In the genomic region with DNA sequence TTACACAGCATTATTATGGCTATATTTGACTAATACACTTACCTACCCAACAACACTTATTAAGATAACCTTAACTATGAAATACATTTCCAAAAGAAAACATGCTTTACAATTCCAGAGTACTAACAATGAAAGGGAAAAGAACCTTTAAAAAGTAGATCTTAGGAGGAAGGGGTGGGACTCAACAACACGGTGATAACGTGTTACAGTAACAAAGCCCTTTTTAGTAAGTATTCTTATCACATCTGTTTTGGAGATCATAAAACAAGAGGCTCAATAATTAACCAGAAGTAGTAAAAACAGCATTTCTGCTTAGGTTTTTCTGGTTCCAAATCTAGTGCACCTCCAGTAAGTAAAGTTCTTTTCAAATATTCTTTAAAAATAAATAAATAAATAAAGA, we compare ENCODE assay signal across 39 cellular contexts.
"Had no signal": no experiment of that assay in that cellular context is flagged by ENCODE, and none has a peak within 500 bp of the region (broad histone marks: within the 10 kb centered on the region; RNA-seq: fewer than 3 reads in every experiment).

No MANE protein-coding gene starts in this region.

- H3K27ac Mint-ChIP-seq: activated naive CD4-positive, alpha-beta T cell treated with anti-CD3 and anti-CD28 coated beads for 36 hours; activated naive CD4-positive, alpha-beta T cell treated with anti-CD3 and anti-CD28 coated beads, Interleukin-2, amount 10 ng/mL, durations not matched to agents 7 days and 5 days; activated naive CD4-positive, alpha-beta T cell treated with anti-CD3 and anti-CD28 coated beads, Interleukin-2, amount 50 U/mL, for 24 hours; activated naive CD4-positive, alpha-beta T cell treated with anti-CD3 and anti-CD28 coated beads, Interleukin-2, amount 50 U/mL, for 72 hours; activated naive CD8-positive, alpha-beta T cell; activated naive CD8-positive, alpha-beta T cell treated with anti-CD3 and anti-CD28 coated beads for 36 hours; activated naive CD8-positive, alpha-beta T cell treated with anti-CD3 and anti-CD28 coated beads, Interleukin-2, amount 10 ng/mL, durations not matched to agents 7 days and 5 days; activated naive CD8-positive, alpha-beta T cell treated with anti-CD3 and anti-CD28 coated beads, Interleukin-2, amount 50 U/mL, for 24 hours; activated T-cell treated with anti-CD3 and anti-CD28 coated beads, Interleukin-2, amount 50 U/mL, for 24 hours; activated T-cell treated with anti-CD3 and anti-CD28 coated beads, Interleukin-2, amount 50 U/mL, for 72 hours; activated T-helper 1 cell treated with anti-CD3 and anti-CD28 coated beads, Interleukin-12 subunit alpha, Interleukin-12 subunit beta, Interleukin-2, Interleukin-4 antibody, amounts not matched to agents 30 ng/mL and 10 ng/mL and 1 ng/mL, durations not matched to agents 14 hours and 24 hours and 36 hours; activated T-helper 17 cell treated with anti-CD3 and anti-CD28 coated beads, Interleukin-2, amount 50 U/mL, for 72 hours; activated T-helper 2 cell treated with anti-CD3 and anti-CD28 coated beads, Interferon-gamma antibody, Interleukin-2, Interleukin-4, amounts not matched to agents 10 μg/mL and 5 μg/mL and 100 μg/mL, durations not matched to agents 14 hours and 24 hours and 36 hours had no signal

- H3K9me3 Mint-ChIP-seq: activated naive CD4-positive, alpha-beta T cell treated with anti-CD3 and anti-CD28 coated beads, Interleukin-2, amount 10 ng/mL, durations not matched to agents 7 days and 5 days; activated naive CD4-positive, alpha-beta T cell treated with anti-CD3 and anti-CD28 coated beads, Interleukin-2, amount 50 U/mL, for 24 hours; activated naive CD8-positive, alpha-beta T cell treated with anti-CD3 and anti-CD28 coated beads, Interleukin-2, amount 10 ng/mL, durations not matched to agents 7 days and 5 days; activated T-helper 1 cell treated with anti-CD3 and anti-CD28 coated beads, Interleukin-12 subunit alpha, Interleukin-12 subunit beta, Interleukin-2, Interleukin-4 antibody, amounts not matched to agents 30 ng/mL and 10 ng/mL and 1 ng/mL, durations not matched to agents 14 hours and 24 hours and 36 hours; activated T-helper 2 cell treated with anti-CD3 and anti-CD28 coated beads, Interferon-gamma antibody, Interleukin-2, Interleukin-4, amounts not matched to agents 10 μg/mL and 5 μg/mL and 100 μg/mL, durations not matched to agents 14 hours and 24 hours and 36 hours had no signal

- H3K36me3 Mint-ChIP-seq: activated naive CD4-positive, alpha-beta T cell treated with anti-CD3 and anti-CD28 coated beads, Interleukin-2, amount 10 ng/mL, durations not matched to agents 7 days and 5 days; activated naive CD4-positive, alpha-beta T cell treated with anti-CD3 and anti-CD28 coated beads, Interleukin-2, amount 50 U/mL, for 24 hours; activated naive CD4-positive, alpha-beta T cell treated with anti-CD3 and anti-CD28 coated beads, Interleukin-2, amount 50 U/mL, for 72 hours; activated naive CD8-positive, alpha-beta T cell; activated naive CD8-positive, alpha-beta T cell treated with anti-CD3 and anti-CD28 coated beads for 36 hours; activated naive CD8-positive, alpha-beta T cell treated with anti-CD3 and anti-CD28 coated beads, Interleukin-2, amount 10 ng/mL, durations not matched to agents 7 days and 5 days had no signal

- H3K27ac ChIP-seq: adrenal gland, ascending aorta, body of pancreas, brain microvascular endothelial cell, breast epithelium, cardiac muscle cell had no signal

- H3K4me3 ChIP-seq: adrenal gland, ascending aorta, body of pancreas, breast epithelium, cardiac muscle cell had no signal

- DNase-seq: activated effector memory CD4-positive, alpha-beta T cell treated with anti-CD3 and anti-CD28 coated beads, Interleukin-2, amount 50 U/mL, for 16 hours; activated effector memory CD4-positive, alpha-beta T cell treated with Interleukin-2 at 50 U/mL for 16 hours; activated gamma-delta T cell; activated gamma-delta T cell treated with Interleukin-2 at 50 U/mL for 16 hours; activated naive CD4-positive, alpha-beta T cell; activated naive CD4-positive, alpha-beta T cell treated with anti-CD3 and anti-CD28 coated beads for 36 hours; activated naive CD4-positive, alpha-beta T cell treated with anti-CD3 and anti-CD28 coated beads, Interleukin-2, amount 10 ng/mL, durations not matched to agents 7 days and 5 days; activated naive CD4-positive, alpha-beta T cell treated with anti-CD3 and anti-CD28 coated beads, Interleukin-2, amount 50 U/mL, for 16 hours; activated naive CD4-positive, alpha-beta T cell treated with Interleukin-2 at 50 U/mL for 16 hours; activated naive CD8-positive, alpha-beta T cell treated with anti-CD3 and anti-CD28 coated beads for 36 hours; activated naive CD8-positive, alpha-beta T cell treated with anti-CD3 and anti-CD28 coated beads, Interleukin-2, amount 10 ng/mL, durations not matched to agents 7 days and 5 days; activated naive CD8-positive, alpha-beta T cell treated with anti-CD3 and anti-CD28 coated beads, Interleukin-2, amount 50 U/mL, for 24 hours; activated T-cell treated with anti-CD3 and anti-CD28 coated beads for 4 hours; activated T-cell treated with anti-CD3 and anti-CD28 coated beads, Interleukin-2, amount 50 U/mL, for 1 hour; activated T-cell treated with anti-CD3 and anti-CD28 coated beads, Interleukin-2, amount 50 U/mL, for 24 hours; activated T-cell treated with anti-CD3 and anti-CD28 coated beads, Interleukin-2, amount 50 U/mL, for 4 hours; activated T-cell treated with anti-CD3 and anti-CD28 coated beads, Interleukin-2, amount 50 U/mL, for 48 hours; activated T-cell treated with anti-CD3 and anti-CD28 coated beads, Interleukin-2, amount 50 U/mL, for 72 hours; adrenal gland; amniotic stem cell; amygdala; anterior cingulate cortex; aorta; body of pancreas; brain microvascular endothelial cell; caudate nucleus; central memory CD4-positive, alpha-beta T cell; cerebellar nuclear complex had no signal

- ATAC-seq: activated naive CD4-positive, alpha-beta T cell treated with anti-CD3 and anti-CD28 coated beads, Interleukin-2, amount 50 U/mL, for 72 hours; activated naive CD8-positive, alpha-beta T cell treated with anti-CD3 and anti-CD28 coated beads, Interleukin-2, amount 50 U/mL, for 24 hours; activated T-cell treated with anti-CD3 and anti-CD28 coated beads, Interleukin-2, amount 50 U/mL, for 4 hours; activated T-cell treated with anti-CD3 and anti-CD28 coated beads, Interleukin-2, amount 50 U/mL, for 72 hours; activated T-helper 17 cell treated with anti-CD3 and anti-CD28 coated beads, Interleukin-2, amount 50 U/mL, for 72 hours; body of pancreas had no signal

- H3K4me3 Mint-ChIP-seq: activated naive CD4-positive, alpha-beta T cell treated with anti-CD3 and anti-CD28 coated beads for 36 hours; activated naive CD4-positive, alpha-beta T cell treated with anti-CD3 and anti-CD28 coated beads, Interleukin-2, amount 10 ng/mL, durations not matched to agents 7 days and 5 days; activated naive CD4-positive, alpha-beta T cell treated with anti-CD3 and anti-CD28 coated beads, Interleukin-2, amount 50 U/mL, for 24 hours; activated naive CD8-positive, alpha-beta T cell; activated naive CD8-positive, alpha-beta T cell treated with anti-CD3 and anti-CD28 coated beads for 36 hours; activated naive CD8-positive, alpha-beta T cell treated with anti-CD3 and anti-CD28 coated beads, Interleukin-2, amount 10 ng/mL, durations not matched to agents 7 days and 5 days; activated naive CD8-positive, alpha-beta T cell treated with anti-CD3 and anti-CD28 coated beads, Interleukin-2, amount 50 U/mL, for 24 hours; activated T-cell treated with anti-CD3 and anti-CD28 coated beads, Interleukin-2, amount 50 U/mL, for 24 hours; activated T-cell treated with anti-CD3 and anti-CD28 coated beads, Interleukin-2, amount 50 U/mL, for 4 hours; activated T-cell treated with anti-CD3 and anti-CD28 coated beads, Interleukin-2, amount 50 U/mL, for 72 hours; activated T-helper 1 cell treated with anti-CD3 and anti-CD28 coated beads, Interleukin-12 subunit alpha, Interleukin-12 subunit beta, Interleukin-2, Interleukin-4 antibody, amounts not matched to agents 30 ng/mL and 10 ng/mL and 1 ng/mL, durations not matched to agents 14 hours and 24 hours and 36 hours; activated T-helper 17 cell treated with anti-CD3 and anti-CD28 coated beads, Interleukin-2, amount 50 U/mL, for 72 hours; brain; central memory CD8-positive, alpha-beta T cell had no signal

- H3K9me3 ChIP-seq: adrenal gland, ascending aorta, body of pancreas, breast epithelium had no signal

- H3K27me3 ChIP-seq: adrenal gland, ascending aorta, body of pancreas, brain microvascular endothelial cell, breast epithelium, cardiac muscle cell had no signal

- H3K4me1 Mint-ChIP-seq: activated naive CD4-positive, alpha-beta T cell treated with anti-CD3 and anti-CD28 coated beads, Interleukin-2, amount 10 ng/mL, durations not matched to agents 7 days and 5 days; activated naive CD4-positive, alpha-beta T cell treated with anti-CD3 and anti-CD28 coated beads, Interleukin-2, amount 50 U/mL, for 24 hours; activated naive CD8-positive, alpha-beta T cell treated with anti-CD3 and anti-CD28 coated beads for 36 hours; activated naive CD8-positive, alpha-beta T cell treated with anti-CD3 and anti-CD28 coated beads, Interleukin-2, amount 10 ng/mL, durations not matched to agents 7 days and 5 days; activated naive CD8-positive, alpha-beta T cell treated with anti-CD3 and anti-CD28 coated beads, Interleukin-2, amount 50 U/mL, for 24 hours; activated T-helper 17 cell treated with anti-CD3 and anti-CD28 coated beads, Interleukin-2, amount 50 U/mL, for 72 hours; brain; central memory CD8-positive, alpha-beta T cell had no signal

- H3K27me3 Mint-ChIP-seq: activated naive CD4-positive, alpha-beta T cell treated with anti-CD3 and anti-CD28 coated beads, Interleukin-2, amount 10 ng/mL, durations not matched to agents 7 days and 5 days; activated naive CD4-positive, alpha-beta T cell treated with anti-CD3 and anti-CD28 coated beads, Interleukin-2, amount 50 U/mL, for 24 hours; activated naive CD8-positive, alpha-beta T cell; activated naive CD8-positive, alpha-beta T cell treated with anti-CD3 and anti-CD28 coated beads for 36 hours; activated naive CD8-positive, alpha-beta T cell treated with anti-CD3 and anti-CD28 coated beads, Interleukin-2, amount 10 ng/mL, durations not matched to agents 7 days and 5 days; activated naive CD8-positive, alpha-beta T cell treated with anti-CD3 and anti-CD28 coated beads, Interleukin-2, amount 50 U/mL, for 24 hours; activated T-cell treated with anti-CD3 and anti-CD28 coated beads, Interleukin-2, amount 50 U/mL, for 24 hours; activated T-helper 17 cell treated with anti-CD3 and anti-CD28 coated beads, Interleukin-2, amount 50 U/mL, for 72 hours; brain; central memory CD8-positive, alpha-beta T cell had no signal

- H3K36me3 ChIP-seq: adrenal gland, ascending aorta, brain microvascular endothelial cell, breast epithelium, cardiac muscle cell had no signal

- H3K4me1 ChIP-seq: adrenal gland, ascending aorta, body of pancreas, breast epithelium had no signal
